In the genomic region with DNA sequence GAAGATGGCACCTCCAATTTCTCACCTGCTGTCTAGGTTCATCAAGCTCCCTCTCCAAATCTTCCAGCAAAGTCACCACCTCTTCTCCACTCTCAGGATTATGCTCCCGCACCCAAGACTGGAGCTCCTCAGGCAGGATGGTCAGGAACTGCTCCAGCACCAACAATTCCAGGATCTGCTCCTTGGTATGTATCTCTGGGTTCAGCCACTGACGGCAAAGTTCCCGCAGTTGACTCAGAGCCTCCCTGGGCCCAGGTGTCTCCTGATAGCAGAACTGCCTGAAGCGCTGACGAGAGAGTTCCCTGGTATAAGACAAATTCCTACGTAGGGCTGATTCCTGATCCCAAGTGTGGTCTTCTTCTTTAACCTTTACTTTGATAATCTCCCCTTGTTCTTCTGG, we compare ENCODE assay signal across 9 cellular contexts.
DNase-seq lines count a peak whose midpoint lies in the region; ATAC-seq and TF ChIP-seq lines count a peak whose summit lies in the region.
"Had no signal": no experiment of that assay in that cellular context is flagged by ENCODE, and none has a peak within 500 bp of the region (broad histone marks: within the 10 kb centered on the region; RNA-seq: fewer than 3 reads in every experiment).

No MANE protein-coding gene starts in this region.

- no peak for ATAC-seq in stimulated activated naive CD8-positive, alpha-beta T cell treated with anti-CD3 and anti-CD28 coated beads, Interleukin-15, Interleukin-2, amounts not matched to agents 100 U/mL and 50 U/mL, for 24 hours
- ATAC-seq in esophagus mucosa, result no peak
- no peak for ATAC-seq in HG02623 (IDR thresholded peaks at IDR 0.05; ENCODE audit: unreplicated experiment)
- ATAC-seq in GM18505 (IDR thresholded peaks at IDR 0.05; ENCODE audit: unreplicated experiment), result no peak
- no peak for ATAC-seq in omental fat pad (ENCODE audit: low FRiP score)

- intact Hi-C loops in breast epithelium (cut with DNase I; ENCODE audit: low total_unique reads), result no loop called here

- peak overlapping the region; percentile 83 for H3K4me3 Mint-ChIP-seq in stimulated activated naive CD8-positive, alpha-beta T cell treated with anti-CD3 and anti-CD28 coated beads, Interleukin-15, Interleukin-2, amounts not matched to agents 100 ng/mL and 50 ng/mL, for 24 hours

- peaks cover 75% of the 10 kb centered on the region for H3K27me3 Mint-ChIP-seq in stimulated activated naive CD8-positive, alpha-beta T cell treated with anti-CD3 and anti-CD28 coated beads, Interleukin-15, Interleukin-2, amounts not matched to agents 100 ng/mL and 50 ng/mL, for 24 hours

- no peaks in the 10 kb centered on the region for H3K36me3 ChIP-seq in breast epithelium
- no peaks in the 10 kb centered on the region for H3K36me3 ChIP-seq in mesodermal cell (ENCODE audit: control insufficient read depth, insufficient read depth, low read length)

- peaks cover 28% of the 10 kb centered on the region for H3K4me1 Mint-ChIP-seq in stimulated activated naive CD8-positive, alpha-beta T cell treated with anti-CD3 and anti-CD28 coated beads, Interleukin-15, Interleukin-2, amounts not matched to agents 100 ng/mL and 50 ng/mL, for 24 hours (ENCODE audit: low read depth)

- peaks cover 0 to 23% of the 10 kb centered on the region in 2 donors for H3K27me3 ChIP-seq in breast epithelium

- no peak for TF ChIP-seq POLR2A in breast epithelium (IDR thresholded peaks at IDR 0.05)
- no peak for TF ChIP-seq POLR2A in GM18505 (IDR thresholded peaks at IDR 0.05; ENCODE audit: borderline replicate concordance, extremely low read depth, insufficient read depth, insufficient read length)

- TF ChIP-seq CTCF in breast epithelium (IDR thresholded peaks at IDR 0.05) (no peak), omental fat pad (IDR thresholded peaks at IDR 0.05) (no peak)

- no peaks in the 10 kb centered on the region for H3K9me3 Mint-ChIP-seq in stimulated activated naive CD8-positive, alpha-beta T cell treated with anti-CD3 and anti-CD28 coated beads, Interleukin-15, Interleukin-2, amounts not matched to agents 100 ng/mL and 50 ng/mL, for 24 hours

- DNase-seq in stimulated activated naive CD8-positive, alpha-beta T cell treated with anti-CD3 and anti-CD28 coated beads, Interleukin-15, Interleukin-2, amounts not matched to agents 100 U/mL and 50 U/mL, for 24 hours, result no peak
- DNase-seq in breast epithelium (ENCODE audit: low spot score in 2 of 2) (no peak), omental fat pad (ENCODE audit: low spot score) (no peak)
- DNase-seq: activated CD4-positive, alpha-beta T cell treated with anti-CD3 and anti-CD28 coated beads for 48 hours had no signal

- H3K27ac Mint-ChIP-seq in stimulated activated naive CD8-positive, alpha-beta T cell treated with anti-CD3 and anti-CD28 coated beads, Interleukin-15, Interleukin-2, amounts not matched to agents 100 ng/mL and 50 ng/mL, for 24 hours, result no peak overlapping the region

- H3K4me3 ChIP-seq in breast epithelium, result peak overlapping the region in 2 of 3 donors; percentile 67 to 68
- H3K4me3 ChIP-seq in mesodermal cell (ENCODE audit: extremely low read depth, insufficient read depth, low read length, poor library complexity, severe bottlenecking), result peak overlapping the region; percentile 54

- WGBS in mesodermal cell (ENCODE audit: insufficient coverage in 2 of 2), 2 experiments, result 73 to 81% methylated on average over 3 to 6 of the region's 6 CpGs

- H3K36me3 Mint-ChIP-seq in stimulated activated naive CD8-positive, alpha-beta T cell treated with anti-CD3 and anti-CD28 coated beads, Interleukin-15, Interleukin-2, amounts not matched to agents 100 ng/mL and 50 ng/mL, for 24 hours (ENCODE audit: low read depth), result peaks cover 4% of the 10 kb centered on the region

- H3K4me1 ChIP-seq in breast epithelium (no peaks in the 10 kb centered on the region), mesodermal cell (ENCODE audit: control insufficient read depth, insufficient read depth, low read length, poor library complexity, severe bottlenecking) (peaks cover 7% of the 10 kb centered on the region)

- H3K9me3 ChIP-seq in breast epithelium (no peaks in the 10 kb centered on the region), mesodermal cell (ENCODE audit: control insufficient read depth, low read length) (no peaks in the 10 kb centered on the region)

- H3K27ac ChIP-seq in breast epithelium (no peak overlapping the region), mesodermal cell (ENCODE audit: low read depth, low read length, severe bottlenecking) (no peak overlapping the region)
